ENCODE assay signal across 9 cellular contexts in genomic region chrX:72123471-72124185, GRCh38. TPM values are rescaled to one million over a fixed set of nuclear protein-coding genes. Genes with fewer than 3 reads are reported as not detected.
DNase-seq lines count a peak whose midpoint lies in the region; ATAC-seq and TF ChIP-seq lines count a peak whose summit lies in the region.
"Had no signal": no experiment of that assay in that cellular context is flagged by ENCODE, and none has a peak within 500 bp of the region (broad histone marks: within the 10 kb centered on the region; RNA-seq: fewer than 3 reads in every experiment).

No MANE protein-coding gene starts in this region.

- H3K79me2 ChIP-seq in parathyroid adenoma, result no peaks in the 10 kb centered on the region

- H2AFZ ChIP-seq in parathyroid adenoma, result peak overlapping the region; percentile 72

- intact Hi-C loops in left colon (cut with DNase I, micrococcal nuclease), result loop anchor here in 1 of 2 donors (10.0 kb wide), 1 partner anchor 109 kb away; no protein-coding TSS in a partner anchor

- H3K4me2 ChIP-seq in parathyroid adenoma (ENCODE audit: low read length), result no peak overlapping the region

- H3K9me3 ChIP-seq in SJCRH30 (replicated peaks) (no peaks in the 10 kb centered on the region), gastroesophageal sphincter (no peaks in the 10 kb centered on the region), parathyroid adenoma (ENCODE audit: control insufficient read depth, low read length) (no peaks in the 10 kb centered on the region)

- H3K4me3 ChIP-seq in SJCRH30, result no peak overlapping the region
- H3K4me3 ChIP-seq in gastroesophageal sphincter, result no peak overlapping the region
- H3K4me3 ChIP-seq in parathyroid adenoma (ENCODE audit: low read depth, low read length), result no peak overlapping the region

- H3K27ac ChIP-seq in SJCRH30 (no peak overlapping the region), gastroesophageal sphincter (peak overlapping the region; percentile 79 to 84 (median 80)), parathyroid adenoma (peak overlapping the region; percentile 94)

- H3K4me1 ChIP-seq in SJCRH30 (peaks cover 27% of the 10 kb centered on the region), gastroesophageal sphincter (peaks cover 15 to 83% (median 24%) of the 10 kb centered on the region in 3 donors), parathyroid adenoma (peaks cover 52% of the 10 kb centered on the region)

- ATAC-seq in gastroesophageal sphincter (peak; percentile 35), HG02588 (IDR thresholded peaks at IDR 0.05; ENCODE audit: unreplicated experiment) (no peak), left colon (no peak)

- H3K9ac ChIP-seq in parathyroid adenoma, result no peak overlapping the region

- 78% methylated on average over 4 of the region's 11 CpGs; no CpG with 5 or more reads in 1 of the 2 donors for WGBS in gastroesophageal sphincter (ENCODE audit: low coverage in 1 of 2), 2 donors

- peak; percentile 50 for DNase-seq in CD1c-positive myeloid dendritic cell (ENCODE audit: extremely low spot score)
- peak; percentile 27 to 48 for DNase-seq in SJCRH30
- DNase-seq in T-helper 2 cell, result no peak
- DNase-seq in left colon, result no peak
- no peak for DNase-seq in NCI-H1105 treated with DMSO at 0.1 percent for 48 hours (lab: John Stamatoyannopoulos, UW)

- TF ChIP-seq EP300 in gastroesophageal sphincter (IDR thresholded peaks at IDR 0.05), result no peak

- no peaks in the 10 kb centered on the region for H3K36me3 ChIP-seq in SJCRH30
- no peaks in the 10 kb centered on the region for H3K36me3 ChIP-seq in gastroesophageal sphincter
- H3K36me3 ChIP-seq in parathyroid adenoma (ENCODE audit: control insufficient read depth, insufficient read depth, low read length), result no peaks in the 10 kb centered on the region

- H3K27me3 ChIP-seq in SJCRH30 (no peaks in the 10 kb centered on the region), gastroesophageal sphincter (no peaks in the 10 kb centered on the region), parathyroid adenoma (ENCODE audit: control insufficient read depth, insufficient read depth, low read length) (no peaks in the 10 kb centered on the region)

- TF ChIP-seq POLR2A in gastroesophageal sphincter (IDR thresholded peaks at IDR 0.05), result no peak

- TF ChIP-seq CTCF in gastroesophageal sphincter (IDR thresholded peaks at IDR 0.05), result no peak
- no peak for TF ChIP-seq CTCF in parathyroid adenoma (IDR thresholded peaks at IDR 0.05)

RNA-seq across cellular contexts. Expression of gene RTL5, which starts 8.1 kb away (rescaled TPM):
- 0.18 and 0.20 TPM in 2 replicates for total RNA-seq in SJCRH30 (2014; rRNA removed; shearing (Covaris generic))
- 10 to 100 TPM in 2 of 4 donors, 1 to 10 TPM in 2; 8.8 to 19.0 (median 9.9) TPM for total RNA-seq in gastroesophageal sphincter
- total RNA-seq in left colon, result 1 to 10 TPM; 1.0 to 3.0 TPM
- total RNA-seq: OCI-LY7 had no signal

RNA-seq across cellular contexts. Expression of gene PIN4, which starts 57.9 kb away (rescaled TPM):
- total RNA-seq in SJCRH30 (2014; rRNA removed; shearing (Covaris generic)), result 35.9 and 60.9 TPM in 2 replicates
- total RNA-seq in gastroesophageal sphincter, result 10 to 100 TPM in 1 of 4 donors, 1 to 10 TPM in 3; 5.7 to 10.6 (median 8.8) TPM
- 10 to 100 TPM in 1 of 2 donors, 1 to 10 TPM in 1; 7.8 to 11.8 TPM for total RNA-seq in left colon

Comparison
In these comparisons a context has a peak if more than half of its experiments do, and no peak if none do; other contexts are left out.
1. DNase-seq: peak in CD1c-positive myeloid dendritic cell (single experiment) and SJCRH30 (2 of 2); none in T-helper 2 cell (0 of 5), left colon (0 of 2) and NCI-H1105 treated with DMSO at 0.1 percent for 48 hours (single experiment).